In the genomic region with DNA sequence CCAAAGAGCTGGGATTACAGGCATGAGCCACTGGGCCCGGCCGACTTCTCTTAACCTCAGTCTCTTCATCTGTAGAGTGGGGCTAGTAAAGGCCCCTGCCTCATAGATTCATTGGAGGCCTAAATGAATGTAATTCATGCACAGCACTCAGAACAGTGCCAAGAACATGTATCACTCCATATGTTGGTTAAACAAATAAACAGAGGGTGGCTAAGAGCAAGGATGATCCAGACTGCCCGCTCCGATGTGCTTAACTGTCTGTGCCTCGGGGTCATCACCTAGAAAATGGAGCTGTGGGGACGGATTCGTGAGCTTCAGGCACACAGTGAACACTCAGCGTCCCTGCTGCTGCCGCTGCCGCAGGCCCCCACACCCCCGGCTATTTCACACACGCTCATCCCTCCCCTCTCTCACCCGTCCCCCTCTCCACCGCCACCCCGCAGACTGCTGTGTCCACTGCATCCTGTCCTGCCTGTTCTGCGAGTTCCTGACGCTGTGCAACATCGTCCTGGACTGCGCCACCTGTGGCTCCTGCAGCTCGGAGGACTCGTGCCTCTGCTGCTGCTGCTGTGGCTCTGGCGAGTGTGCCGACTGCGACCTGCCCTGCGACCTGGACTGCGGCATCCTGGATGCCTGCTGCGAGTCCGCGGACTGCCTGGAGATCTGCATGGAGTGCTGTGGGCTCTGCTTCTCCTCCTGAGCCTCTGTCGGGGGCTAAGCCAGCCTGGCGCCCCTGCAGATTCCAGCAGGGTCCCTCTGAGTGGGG, we compare ENCODE assay signal across 13 cellular contexts. TPM values are rescaled to one million over a fixed set of nuclear protein-coding genes. Genes with fewer than 3 reads are reported as not detected.
DNase-seq lines count a peak whose midpoint lies in the region; ATAC-seq and TF ChIP-seq lines count a peak whose summit lies in the region.
"Had no signal": no experiment of that assay in that cellular context is flagged by ENCODE, and none has a peak within 500 bp of the region (broad histone marks: within the 10 kb centered on the region; RNA-seq: fewer than 3 reads in every experiment).

No MANE protein-coding gene starts in this region.

- no peaks in the 10 kb centered on the region for H3K9me3 ChIP-seq in aorta (ENCODE audit: control insufficient read depth, low read length)

- peak; percentile 47 for DNase-seq in natural killer cell treated with Interleukin-12 subunit alpha and Interleukin-12 subunit beta and Interleukin-15 and Interleukin-18, amount 100 ng/mL, for 72 hours (ENCODE audit: low spot score)
- DNase-seq in natural killer cell (no peak), WTC11 (ENCODE audit: low spot score) (no peak), mesothelial cell of epicardium (ENCODE audit: low spot score in 2 of 2, unreplicated experiment in 2 of 2) (peak in 1 of 2 experiments; percentile 69), aorta (peak; percentile 30 to 65), HK-2 (ENCODE audit: unreplicated experiment) (no peak), dermis blood vessel endothelial cell (no peak)
- DNase-seq: midbrain, MM.1S, NCI-H2171 had no signal

- CTCF ChIA-PET in WTC11 (lab: Charles Lee): interaction anchor here (0.6 to 1.5 kb wide), 2 partner anchors 25 to 269 kb away, joined by 3 read pairs; no protein-coding TSS in a partner anchor

- no peaks in the 10 kb centered on the region for H3K36me3 ChIP-seq in aorta (ENCODE audit: control insufficient read depth in 1 of 2, insufficient read depth in 2 of 2, low read length in 1 of 2)

- no peaks in the 10 kb centered on the region for H3K4me1 Mint-ChIP-seq in natural killer cell treated with Interleukin-12 subunit alpha and Interleukin-12 subunit beta and Interleukin-15 and Interleukin-18, amount 100 ng/mL, for 72 hours (ENCODE audit: low read depth in 2 of 2)
- H3K4me1 Mint-ChIP-seq in natural killer cell (no peaks in the 10 kb centered on the region), WTC11 (peaks cover 28% of the 10 kb centered on the region), mesothelial cell of epicardium (peaks cover 62% of the 10 kb centered on the region)

- no peak for ATAC-seq in natural killer cell treated with Interleukin-12 subunit alpha and Interleukin-12 subunit beta and Interleukin-15 and Interleukin-18, amount 100 ng/mL, for 72 hours
- ATAC-seq in natural killer cell (no peak), WTC11 (no peak), aorta (ENCODE audit: low FRiP score) (no peak), GM19395 (IDR thresholded peaks at IDR 0.05; ENCODE audit: unreplicated experiment) (no peak)
- ATAC-seq: HCT116, SK-N-SH treated with all-trans-retinoic acid at 6 μM for 48 hours had no signal

- no peak for TF ChIP-seq CTCF in natural killer cell (IDR thresholded peaks at IDR 0.05)
- no peak for TF ChIP-seq CTCF in WTC11 (IDR thresholded peaks at IDR 0.05)
- TF ChIP-seq CTCF in mesothelial cell of epicardium (IDR thresholded peaks at IDR 0.05; ENCODE audit: unreplicated experiment): no peak

- H3K4me3 Mint-ChIP-seq in natural killer cell treated with Interleukin-12 subunit alpha and Interleukin-12 subunit beta and Interleukin-15 and Interleukin-18, amount 100 ng/mL, for 72 hours: no peak overlapping the region
- H3K4me3 Mint-ChIP-seq in natural killer cell: no peak overlapping the region
- H3K4me3 Mint-ChIP-seq in WTC11: no peak overlapping the region
- no peak overlapping the region for H3K4me3 Mint-ChIP-seq in mesothelial cell of epicardium

- H3K36me3 Mint-ChIP-seq in natural killer cell treated with Interleukin-12 subunit alpha and Interleukin-12 subunit beta and Interleukin-15 and Interleukin-18, amount 100 ng/mL, for 72 hours: no peaks in the 10 kb centered on the region
- no peaks in the 10 kb centered on the region for H3K36me3 Mint-ChIP-seq in natural killer cell
- H3K36me3 Mint-ChIP-seq in WTC11: peaks cover 31% of the 10 kb centered on the region
- H3K36me3 Mint-ChIP-seq in mesothelial cell of epicardium: peaks cover 23% of the 10 kb centered on the region

- intact Hi-C loops in natural killer cell (cut with micrococcal nuclease): no loop called here
- intact Hi-C loops in aorta (cut with DNase I): no loop called here

- H3K27me3 ChIP-seq in aorta (ENCODE audit: control insufficient read depth in 1 of 2, insufficient read depth in 2 of 2, low read length in 1 of 2): no peaks in the 10 kb centered on the region

- POLR2A ChIA-PET in WTC11 (lab: Charles Lee): no interaction called here

- no peaks in the 10 kb centered on the region for H3K9me3 Mint-ChIP-seq in natural killer cell treated with Interleukin-12 subunit alpha and Interleukin-12 subunit beta and Interleukin-15 and Interleukin-18, amount 100 ng/mL, for 72 hours
- no peaks in the 10 kb centered on the region for H3K9me3 Mint-ChIP-seq in natural killer cell
- no peaks in the 10 kb centered on the region for H3K9me3 Mint-ChIP-seq in WTC11
- H3K9me3 Mint-ChIP-seq in mesothelial cell of epicardium: no peaks in the 10 kb centered on the region

- WGBS in aorta, 2 donors: 91 to 95% methylated on average over 31 of the region's 31 CpGs

- peaks cover 15 to 22% of the 10 kb centered on the region in 2 donors for H3K27me3 Mint-ChIP-seq in natural killer cell treated with Interleukin-12 subunit alpha and Interleukin-12 subunit beta and Interleukin-15 and Interleukin-18, amount 100 ng/mL, for 72 hours
- H3K27me3 Mint-ChIP-seq in natural killer cell (ENCODE audit: low read depth in 2 of 2) (peaks cover 6 to 20% of the 10 kb centered on the region in 2 donors), WTC11 (ENCODE audit: low read depth) (no peaks in the 10 kb centered on the region), mesothelial cell of epicardium (ENCODE audit: low read depth) (no peaks in the 10 kb centered on the region)

- no peak overlapping the region for H3K27ac ChIP-seq in aorta (ENCODE audit: low read depth in 1 of 2, low read length in 2 of 2)

- no peak overlapping the region for H3K4me3 ChIP-seq in aorta (ENCODE audit: low read length in 2 of 2)

- no peaks in the 10 kb centered on the region for H3K4me1 ChIP-seq in aorta (ENCODE audit: control insufficient read depth in 1 of 2, insufficient read depth in 2 of 2, low read length in 2 of 2)

- no peak overlapping the region for H3K27ac Mint-ChIP-seq in natural killer cell treated with Interleukin-12 subunit alpha and Interleukin-12 subunit beta and Interleukin-15 and Interleukin-18, amount 100 ng/mL, for 72 hours
- H3K27ac Mint-ChIP-seq in natural killer cell: no peak overlapping the region
- peak overlapping the region; percentile 41; the same call in 1 of the 2 replicates for H3K27ac Mint-ChIP-seq in WTC11
- peak overlapping the region; percentile 66 for H3K27ac Mint-ChIP-seq in mesothelial cell of epicardium

TF ChIP-seq in WTC11, 78 proteins besides CTCF, POLR2A, EP300 and RAD21 (continues in another document):
- no peak for TF ChIP-seq ETV6 (CRISPR knock-in tag; IDR thresholded peaks at IDR 0.05)
- no peak for TF ChIP-seq ZNF416 (CRISPR knock-in tag; IDR thresholded peaks at IDR 0.05)
- no peak for TF ChIP-seq ZNF232 (CRISPR knock-in tag; IDR thresholded peaks at IDR 0.05)
- TF ChIP-seq GTF2I (CRISPR knock-in tag; conservative IDR thresholded peaks at IDR 0.05): no peak
- TF ChIP-seq CREB1 (CRISPR knock-in tag; IDR thresholded peaks at IDR 0.05): no peak
- no peak for TF ChIP-seq SP1 (CRISPR knock-in tag; conservative IDR thresholded peaks at IDR 0.05)
- no peak for TF ChIP-seq MXD4 (CRISPR knock-in tag; IDR thresholded peaks at IDR 0.05; ENCODE audit: borderline replicate concordance)
- TF ChIP-seq, protein P1, sequence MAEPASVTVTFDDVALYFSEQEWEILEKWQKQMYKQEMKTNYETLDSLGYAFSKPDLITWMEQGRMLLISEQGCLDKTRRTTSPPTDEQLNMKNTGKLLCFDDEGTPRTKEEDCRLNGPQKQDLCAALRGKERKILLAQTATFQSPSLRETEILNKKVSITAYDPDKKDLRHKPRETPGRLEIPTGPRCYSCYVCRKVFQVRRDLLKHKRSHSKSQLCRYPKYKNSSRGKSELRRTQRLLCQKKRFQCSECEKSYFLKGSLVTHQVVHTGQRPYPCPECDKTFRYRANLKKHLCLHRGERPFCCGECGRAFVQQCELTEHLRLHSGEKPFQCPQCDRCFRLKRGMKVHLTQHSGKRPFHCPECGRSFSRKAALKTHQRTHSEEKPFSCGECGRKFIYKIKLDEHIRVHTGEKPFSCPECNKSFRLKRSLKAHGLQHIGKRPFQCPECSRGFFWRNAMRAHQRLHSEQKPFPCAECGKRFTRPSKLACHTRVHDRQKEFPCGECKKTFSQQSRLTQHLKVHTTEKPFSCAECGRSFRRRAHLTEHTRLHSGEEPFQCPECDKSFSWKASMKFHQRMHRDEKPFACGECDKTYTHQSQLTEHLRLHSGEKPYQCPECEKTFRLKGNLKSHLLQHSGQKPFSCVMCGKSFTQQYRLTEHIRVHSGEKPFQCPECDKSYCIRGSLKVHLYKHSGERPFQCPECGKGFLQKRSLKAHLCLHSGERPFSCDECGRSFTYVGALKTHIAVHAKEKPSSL (CRISPR knock-in tag; conservative IDR thresholded peaks at IDR 0.05): no peak
- no peak for TF ChIP-seq RORB (CRISPR knock-in tag; IDR thresholded peaks at IDR 0.05)
- no peak for TF ChIP-seq USF2 (CRISPR knock-in tag; IDR thresholded peaks at IDR 0.05)
- no peak for TF ChIP-seq MYBL2 (CRISPR knock-in tag; IDR thresholded peaks at IDR 0.05)
- TF ChIP-seq ZNF396 (CRISPR knock-in tag; IDR thresholded peaks at IDR 0.05; ENCODE audit: borderline replicate concordance): no peak
- TF ChIP-seq NFE2L1 (CRISPR knock-in tag; IDR thresholded peaks at IDR 0.05): no peak
- no peak for TF ChIP-seq ATF1 (CRISPR knock-in tag; IDR thresholded peaks at IDR 0.05)

RNA-seq across cellular contexts. Expression of gene MDFI, which starts 14.8 kb away (rescaled TPM):
- total RNA-seq in natural killer cell treated with Interleukin-12 subunit alpha and Interleukin-12 subunit beta and Interleukin-15 and Interleukin-18, amount 100 ng/mL, for 72 hours: not detected
- total RNA-seq in natural killer cell: not detected
- 63.2 to 86.2 TPM (median 74.6 TPM) in 3 replicates for total RNA-seq in WTC11 (2021)
- 146 to 149 TPM (median 148 TPM) in 3 replicates for total RNA-seq in mesothelial cell of epicardium
- total RNA-seq in aorta: 10 to 100 TPM in 1 of 2 donors, 1 to 10 TPM in 1; 9.3 to 22.3 TPM
- 1 to 10 TPM in 1 of 2 donors, under 1 TPM in 1; 0.13 to 5.4 TPM for polyA plus RNA-seq in aorta
- total RNA-seq in dermis blood vessel endothelial cell: 34.0 and 37.8 TPM in 2 replicates

Comparison
In these comparisons a context has a peak if more than half of its experiments do, and no peak if none do; other contexts are left out.
1. DNase-seq: peak in natural killer cell treated with Interleukin-12 subunit alpha and Interleukin-12 subunit beta and Interleukin-15 and Interleukin-18, amount 100 ng/mL, for 72 hours (single experiment) and aorta (2 of 2); none in natural killer cell (single experiment), WTC11 (single experiment), HK-2 (single experiment) and dermis blood vessel endothelial cell (single experiment).
2. H3K27ac Mint-ChIP-seq: peak in WTC11 (single experiment) and mesothelial cell of epicardium (single experiment); none in natural killer cell treated with Interleukin-12 subunit alpha and Interleukin-12 subunit beta and Interleukin-15 and Interleukin-18, amount 100 ng/mL, for 72 hours (0 of 2) and natural killer cell (0 of 2).
3. RNA of gene MDFI, which starts 14.8 kb away (total RNA-seq): 146 to 149 TPM in mesothelial cell of epicardium, 63.2 to 86.2 TPM in WTC11, 34.0 to 37.8 TPM in dermis blood vessel endothelial cell and 9.3 to 22.3 TPM in aorta; not detected in natural killer cell treated with Interleukin-12 subunit alpha and Interleukin-12 subunit beta and Interleukin-15 and Interleukin-18, amount 100 ng/mL, for 72 hours and not detected in natural killer cell; every median in the first group is over 10 times any median in the second.